Comparison of ENCODE assay signal across 22 cellular contexts in genomic region chr6:44734886-44735630, GRCh38.
A peak's percentile ranks its signal among the peaks of the same experiment; 100 is the strongest.
DNase-seq lines count a peak whose midpoint lies in the region; ATAC-seq, FAIRE-seq and TF ChIP-seq lines count a peak whose summit lies in the region.
"Had no signal": no experiment of that assay in that cellular context is flagged by ENCODE, and none has a peak within 500 bp of the region (broad histone marks: within the 10 kb centered on the region; RNA-seq: fewer than 3 reads in every experiment).

No MANE protein-coding gene starts in this region.

- ATAC-seq in GM19351 (IDR thresholded peaks at IDR 0.05; ENCODE audit: unreplicated experiment) (peak; percentile 5), HG02973 (IDR thresholded peaks at IDR 0.05; ENCODE audit: unreplicated experiment) (peak; percentile 26), GM12878 (peak; percentile 33), HG03159 (IDR thresholded peaks at IDR 0.05; ENCODE audit: unreplicated experiment) (no peak), GM21723 (IDR thresholded peaks at IDR 0.05; ENCODE audit: unreplicated experiment) (no peak)
- ATAC-seq: activated CD8-positive, alpha-beta T cell treated with anti-CD3 and anti-CD28 coated beads, Interleukin-2, amount 10 ng/mL, durations not matched to agents 7 days and 5 days; left lung; sciatic nerve had no signal

- TF ChIP-seq POLR2A in GM12878 (IDR thresholded peaks at IDR 0.05; ENCODE audit: low read depth, low read length) = no peak

- CTCF ChIA-PET in GM12878 (lab: Yijun Ruan, JAX) = interaction anchor here (1.1 kb wide), 1 partner anchor 51 kb away, joined by 3 read pairs; no protein-coding TSS in a partner anchor

- H3K9me3 ChIP-seq in GM12878 (replicated peaks; ENCODE audit: control insufficient read depth, insufficient read depth, low read length) = no peaks in the 10 kb centered on the region; the same call in 2 of the 3 replicates
- H3K9me3 ChIP-seq: esophagus squamous epithelium, left lung, SJCRH30 had no signal

- RAD21 ChIA-PET in GM12878 (lab: Charles Lee; ENCODE audit: unreplicated experiment) = interaction anchor here (0.7 kb wide), 1 partner anchor 44 kb away, joined by 3 read pairs; no protein-coding TSS in a partner anchor

- DNase-seq in GM12865 (ENCODE audit: low read depth) (peak; percentile 60), GM12878 (ENCODE audit: low read depth, low spot score) (peak; percentile 27), dorsolateral prefrontal cortex (no peak), NCI-H526 (lab: John Stamatoyannopoulos, UW) (no peak)
- DNase-seq: activated CD4-positive, CD25-positive, alpha-beta regulatory T cell; activated CD8-positive, alpha-beta T cell treated with anti-CD3 and anti-CD28 coated beads, Interleukin-2, amount 10 ng/mL, durations not matched to agents 7 days and 5 days; amniotic stem cell; CD4-positive, CD25-positive, alpha-beta regulatory T cell; effector CD4-positive, alpha-beta T cell; esophagus squamous epithelium; left lung; NCI-H1105; NCI-H524; occipital lobe; SJCRH30; T-helper 2 cell had no signal

- SMC1A ChIA-PET in GM12878 (lab: Charles Lee; ENCODE audit: uncharacterized antibody, unreplicated experiment) = interaction anchor here (1.1 to 1.4 kb wide), 2 partner anchors 10 to 22 kb away, joined by 3 to 4 read pairs; no protein-coding TSS in a partner anchor

- no peak for TF ChIP-seq EP300 in GM12878 (IDR thresholded peaks at IDR 0.05; ENCODE audit: borderline replicate concordance in 1 of 2, control insufficient read depth in 1 of 2, low read depth in 2 of 2, low read length in 2 of 2)

- peaks cover 42% of the 10 kb centered on the region for H3K4me1 ChIP-seq in GM12878 (ENCODE audit: control insufficient read depth, insufficient read depth, low read length)

- no peaks in the 10 kb centered on the region for H4K20me1 ChIP-seq in GM12878 (ENCODE audit: control insufficient read depth, insufficient read depth)

- H3K27ac ChIP-seq in GM12878 (ENCODE audit: control insufficient read depth, insufficient read depth) = peak overlapping the region; percentile 64; the same call in 1 of the 2 replicates
- H3K27ac ChIP-seq in dorsolateral prefrontal cortex = no peak overlapping the region
- H3K27ac ChIP-seq: esophagus squamous epithelium, left lung, SJCRH30 had no signal

- no peak for TF ChIP-seq CTCF in GM12865 (IDR thresholded peaks at IDR 0.05; ENCODE audit: insufficient read depth, low read depth, low read length, missing control alignments)
- TF ChIP-seq CTCF in GM12878 (IDR thresholded peaks at IDR 0.05 in 2 of 3, conservative IDR thresholded peaks at IDR 0.05 in 1 of 3; ENCODE audit: control insufficient read depth in 2 of 3, extremely low read depth in 1 of 3, insufficient read depth in 1 of 3, low read depth in 3 of 3, low read length in 3 of 3) = no peak
- no peak for TF ChIP-seq CTCF in dorsolateral prefrontal cortex (IDR thresholded peaks at IDR 0.05 in 54 of 56, conservative IDR thresholded peaks at IDR 0.05 in 2 of 56; ENCODE audit: low read depth in 1 of 56, partially characterized antibody in 56 of 56)

- peak; percentile 54 for FAIRE-seq in GM12878 (lab: Jason Lieb, UNC)
- FAIRE-seq: HTR-8/SVneo had no signal

- WGBS in GM12878 (ENCODE audit: insufficient coverage, insufficient replicate concordance, low lambda C conversion rate, missing lambda C conversion rate) = 56% methylated on average over 5 of the region's 5 CpGs

- H3K4me3 ChIP-seq in GM12865 (ENCODE audit: low read depth, low read length) (no peak overlapping the region), GM12878 (no peak overlapping the region; the same call in 1 of the 2 replicates), dorsolateral prefrontal cortex (no peak overlapping the region)
- H3K4me3 ChIP-seq: esophagus squamous epithelium, left lung, SJCRH30 had no signal

- no TSS peak for BruUV-seq in GM12878 (replicated peaks; lab: Mats Ljungman, UMichigan)

- no peak overlapping the region for H2AFZ ChIP-seq in GM12878 (ENCODE audit: control insufficient read depth, low read depth, low read length)

- peak overlapping the region; percentile 52 for H3K4me2 ChIP-seq in GM12878 (ENCODE audit: control insufficient read depth, insufficient read depth)

- TF ChIP-seq RAD21 in GM12878 (IDR thresholded peaks at IDR 0.05; ENCODE audit: insufficient read depth, low read depth, low read length) = no peak

- POLR2A ChIA-PET in GM12878 (lab: Charles Lee) = no interaction called here

- in situ Hi-C loops in GM12878 (cut with MboI) = no loop called here

- no peaks in the 10 kb centered on the region for H3K79me2 ChIP-seq in GM12878 (ENCODE audit: control insufficient read depth, insufficient read depth, low read length)

- no peaks in the 10 kb centered on the region for H3K36me3 ChIP-seq in GM12878 (ENCODE audit: control insufficient read depth in 2 of 2, insufficient read depth in 2 of 2, low read length in 1 of 2)
- H3K36me3 ChIP-seq: esophagus squamous epithelium, left lung, SJCRH30 had no signal

- intact Hi-C loops in GM12878 (cut with micrococcal nuclease; ENCODE audit: unreplicated experiment) (loop anchor here (1.0 to 5.0 kb wide), 3 partner anchors 31 to 197 kb away; no protein-coding TSS in a partner anchor), dorsolateral prefrontal cortex (cut with DNase I) (no loop called here)

- H3K27me3 ChIP-seq in GM12878 (replicated peaks in 1 of 2; ENCODE audit: control insufficient read depth in 2 of 2, insufficient read depth in 2 of 2, low read length in 1 of 2) (no peaks in the 10 kb centered on the region), dorsolateral prefrontal cortex (no peaks in the 10 kb centered on the region)
- H3K27me3 ChIP-seq: esophagus squamous epithelium, left lung, SJCRH30 had no signal

- peak overlapping the region; percentile 19; the same call in 1 of the 2 replicates for H3K9ac ChIP-seq in GM12878 (ENCODE audit: control insufficient read depth, insufficient read depth, low read length)

TF ChIP-seq in GM12878, 131 proteins besides CTCF, POLR2A, EP300 and RAD21:
- TF ChIP-seq CBX3 (IDR thresholded peaks at IDR 0.05; ENCODE audit: borderline replicate concordance, low read depth) (no peak), LARP7 (IDR thresholded peaks at IDR 0.05) (0 out of 2 replicates have a peak, but pooled peaks have one; percentile 18), SMARCA5 (IDR thresholded peaks at IDR 0.05) (peak; percentile 54; the same call in 1 of the 2 replicates), CEBPB (IDR thresholded peaks at IDR 0.05; ENCODE audit: borderline replicate concordance in 1 of 2, low read depth in 2 of 2, low read length in 2 of 2) (no peak), ATF2 (IDR thresholded peaks at IDR 0.05; ENCODE audit: low read length) (no peak), SKIL (IDR thresholded peaks at IDR 0.05; ENCODE audit: low read depth, poor library complexity, severe bottlenecking) (no peak), CHD1 (IDR thresholded peaks at IDR 0.05; ENCODE audit: low read depth, low read length) (no peak), NRF1 (conservative IDR thresholded peaks at IDR 0.05; ENCODE audit: low read depth, low read length) (no peak), SUPT20H (IDR thresholded peaks at IDR 0.05; ENCODE audit: borderline replicate concordance, control insufficient read depth, low read depth, low read length) (no peak), WRNIP1 (IDR thresholded peaks at IDR 0.05; ENCODE audit: borderline replicate concordance, low read depth, low read length) (no peak), STAT3 (IDR thresholded peaks at IDR 0.05; ENCODE audit: low read depth, low read length) (no peak)

Comparison
In these comparisons a context has a peak if more than half of its experiments do, and no peak if none do; other contexts are left out.
1. DNase-seq: peak in GM12865 (single experiment) and GM12878 (single experiment); none in dorsolateral prefrontal cortex (0 of 10) and NCI-H526 (0 of 2).
2. ATAC-seq: peak in GM19351 (single experiment), HG02973 (single experiment) and GM12878 (single experiment); none in HG03159 (single experiment) and GM21723 (single experiment).